8 cellular contexts compared by ENCODE assay signal in the genomic region with DNA sequence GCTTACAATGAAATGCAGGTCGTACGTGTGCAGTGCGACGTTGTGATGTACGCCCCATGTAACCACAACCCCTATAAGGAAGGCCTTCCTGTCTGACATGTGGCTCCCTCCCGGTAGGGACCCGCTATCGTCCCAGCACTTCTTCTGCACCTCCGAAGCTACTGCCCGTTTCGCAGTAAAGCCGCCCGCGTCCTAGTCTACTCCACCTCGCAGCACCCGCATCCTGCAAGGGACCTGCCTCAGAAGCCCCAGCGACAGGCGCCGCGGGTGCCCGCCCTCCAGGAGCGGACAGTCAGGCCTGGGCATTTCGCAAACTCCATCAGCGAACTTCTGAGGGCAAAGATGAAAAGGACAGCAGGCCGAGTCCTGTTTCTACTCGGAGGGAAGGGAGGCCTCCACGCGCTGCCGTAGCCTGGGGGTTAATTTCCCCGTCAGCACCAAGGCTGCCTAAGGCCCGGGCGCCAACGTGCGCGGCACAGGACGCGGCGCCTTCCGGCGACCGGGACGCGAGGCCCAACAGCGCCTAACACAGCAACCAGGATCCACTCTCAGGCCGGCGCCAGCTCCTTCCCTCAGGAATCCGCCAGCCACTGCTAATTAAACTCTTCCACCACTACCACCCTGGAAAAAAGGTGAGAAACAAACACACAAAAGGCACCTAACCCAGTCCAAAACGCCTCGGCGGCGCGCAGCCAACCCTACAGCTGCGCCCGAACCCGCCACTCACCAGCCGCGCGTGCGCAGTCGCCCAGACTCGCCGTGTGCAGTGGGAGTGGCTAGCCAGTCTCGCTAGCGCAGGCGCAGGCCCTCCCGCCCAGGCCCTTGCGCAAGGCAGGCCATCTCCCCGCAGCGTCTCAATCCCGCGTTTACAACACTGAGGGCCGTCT. TPM values are rescaled to one million over a fixed set of nuclear protein-coding genes. Genes with fewer than 3 reads are reported as not detected.
DNase-seq lines count a peak whose midpoint lies in the region; ATAC-seq and TF ChIP-seq lines count a peak whose summit lies in the region.

A gene with protein sequence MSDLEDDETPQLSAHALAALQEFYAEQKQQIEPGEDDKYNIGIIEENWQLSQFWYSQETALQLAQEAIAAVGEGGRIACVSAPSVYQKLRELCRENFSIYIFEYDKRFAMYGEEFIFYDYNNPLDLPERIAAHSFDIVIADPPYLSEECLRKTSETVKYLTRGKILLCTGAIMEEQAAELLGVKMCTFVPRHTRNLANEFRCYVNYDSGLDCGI (minus strand): TSS at position 768 of the 887 bp plus-strand sequence. CDS start 16,363 bp downstream, outside the sequence.

- H2AFZ ChIP-seq in PC-9, result peak within 1 kb of the TSS; percentile 98

- TF ChIP-seq CTCF in PC-9 (conservative IDR thresholded peaks at IDR 0.05), result no peak

- H3K4me2 ChIP-seq in PC-9, result peak within 1 kb of the TSS; percentile 84

- no peaks in the 10 kb centered on the region for H3K9me3 ChIP-seq in PC-9 (ENCODE audit: insufficient read depth, low read depth)
- no peaks in the 10 kb centered on the region for H3K9me3 ChIP-seq in muscle layer of colon (ENCODE audit: low read length)

- H3K79me2 ChIP-seq in PC-9 (ENCODE audit: low read depth), result peaks cover 9% of the 10 kb centered on the region

- H3K4me1 ChIP-seq in PC-9 (replicated peaks; ENCODE audit: insufficient read depth), result peaks cover 8% of the 10 kb centered on the region
- H3K4me1 ChIP-seq in muscle layer of colon (ENCODE audit: insufficient read depth, low read length), result peaks cover 8% of the 10 kb centered on the region

- peaks cover 32% of the 10 kb centered on the region for H3K36me3 Mint-ChIP-seq in activated T-cell treated with anti-CD3 and anti-CD28 coated beads, Interleukin-2, amount 50 U/mL, for 4 hours (ENCODE audit: insufficient read depth)

- H3K4me3 ChIP-seq in PC-9, result peak within 1 kb of the TSS; percentile 92
- peak within 1 kb of the TSS; percentile 51 to 92 for H3K4me3 ChIP-seq in muscle layer of colon (ENCODE audit: low read depth in 1 of 2, low read length in 2 of 2)

- in situ Hi-C loops in KBM-7 (cut with MboI; ENCODE audit: low pct_unique_long_range_greater_than_20kb, low sequenced_read_pairs), result no loop called here

- no peaks in the 10 kb centered on the region for H3K9me2 ChIP-seq in PC-9 (ENCODE audit: insufficient read depth)

- H3K4me1 Mint-ChIP-seq in activated T-cell treated with anti-CD3 and anti-CD28 coated beads, Interleukin-2, amount 50 U/mL, for 4 hours (ENCODE audit: low read depth), result peaks cover 24% of the 10 kb centered on the region

- BruUV-seq in PC-9 (replicated peaks; lab: Mats Ljungman, UMichigan), result TSS peak; percentile 77

- H3K9ac ChIP-seq in muscle layer of colon (ENCODE audit: low read length), result peak within 1 kb of the TSS; percentile 82

- peak within 1 kb of the TSS; percentile 97 for H3K4me3 Mint-ChIP-seq in activated T-cell treated with anti-CD3 and anti-CD28 coated beads, Interleukin-2, amount 50 U/mL, for 4 hours

- H3F3A ChIP-seq in PC-9 (ENCODE audit: insufficient read depth, low read depth), result peaks cover 23% of the 10 kb centered on the region

- H3K27me3 ChIP-seq in PC-9 (ENCODE audit: insufficient read depth, low read depth) (no peaks in the 10 kb centered on the region), muscle layer of colon (ENCODE audit: control insufficient read depth in 1 of 2, insufficient read depth in 2 of 2, low read length in 2 of 2) (no peaks in the 10 kb centered on the region)

- H3K36me3 ChIP-seq in PC-9 (ENCODE audit: low read depth), result peaks cover 11% of the 10 kb centered on the region
- H3K36me3 ChIP-seq in muscle layer of colon (ENCODE audit: insufficient read depth, low read length), result peaks cover 8% of the 10 kb centered on the region

- POLR2A ChIA-PET in PC-9 (lab: Charles Lee; ENCODE audit: unreplicated experiment), result no interaction called here

- CTCF ChIA-PET in PC-9 (lab: Charles Lee), result interaction anchor here (0.7 kb wide), 1 partner anchor 258 kb away, joined by 3 read pairs; no protein-coding TSS in a partner anchor

- peak; percentile 98 for DNase-seq in DMS53 (lab: John Stamatoyannopoulos, UW)
- DNase-seq in KBM-7, result peak; percentile 93
- peak; percentile 75 to 89 for DNase-seq in PC-9
- DNase-seq in activated T-cell treated with anti-CD3 and anti-CD28 coated beads, Interleukin-2, amount 50 U/mL, for 4 hours, result peak; percentile 95
- DNase-seq in stimulated activated CD8-positive, alpha-beta memory T cell treated with anti-CD3 and anti-CD28 coated beads, Interleukin-7, amount 100 ng/mL, for 1 hour (ENCODE audit: low read depth in 2 of 2), result peak; percentile 89

- no peaks in the 10 kb centered on the region for H3K27me3 Mint-ChIP-seq in activated T-cell treated with anti-CD3 and anti-CD28 coated beads, Interleukin-2, amount 50 U/mL, for 4 hours (ENCODE audit: low read depth)

- ATAC-seq in GM21717 (IDR thresholded peaks at IDR 0.05; ENCODE audit: unreplicated experiment), result peak; percentile 76
- ATAC-seq in activated T-cell treated with anti-CD3 and anti-CD28 coated beads, Interleukin-2, amount 50 U/mL, for 4 hours, result peak; percentile 91
- ATAC-seq in esophagus mucosa, result peak; percentile 100

- no peaks in the 10 kb centered on the region for H4K20me1 ChIP-seq in PC-9 (ENCODE audit: insufficient read depth)

- H3K9me3 Mint-ChIP-seq in activated T-cell treated with anti-CD3 and anti-CD28 coated beads, Interleukin-2, amount 50 U/mL, for 4 hours, result peaks cover 6% of the 10 kb centered on the region

- peak within 1 kb of the TSS; percentile 76 for H3K27ac ChIP-seq in PC-9
- peak within 1 kb of the TSS; percentile 89 for H3K27ac ChIP-seq in muscle layer of colon (ENCODE audit: low read depth, low read length)

- intact Hi-C loops in PC-9 (cut with micrococcal nuclease; ENCODE audit: unreplicated experiment), result no loop called here

RNA-seq across cellular contexts. Expression of the gene that starts here (rescaled TPM):
- total RNA-seq in PC-9 (2021), result 6.1 and 8.9 TPM in 2 replicates
- 10 to 100 TPM; 10.2 to 10.9 (median 10.5) TPM for total RNA-seq in activated T-cell treated with anti-CD3 and anti-CD28 coated beads, Interleukin-2, amount 50 U/mL, for 4 hours
- 4.5 TPM for total RNA-seq in esophagus mucosa

Comparison
In these comparisons a context has a peak if more than half of its experiments do, and no peak if none do; other contexts are left out.
1. Peak in every context shown above with its lines: DNase-seq, ATAC-seq, H3K4me3 ChIP-seq and H3K27ac ChIP-seq.